ENCODE assay signal across 1 cellular context in the genomic region with DNA sequence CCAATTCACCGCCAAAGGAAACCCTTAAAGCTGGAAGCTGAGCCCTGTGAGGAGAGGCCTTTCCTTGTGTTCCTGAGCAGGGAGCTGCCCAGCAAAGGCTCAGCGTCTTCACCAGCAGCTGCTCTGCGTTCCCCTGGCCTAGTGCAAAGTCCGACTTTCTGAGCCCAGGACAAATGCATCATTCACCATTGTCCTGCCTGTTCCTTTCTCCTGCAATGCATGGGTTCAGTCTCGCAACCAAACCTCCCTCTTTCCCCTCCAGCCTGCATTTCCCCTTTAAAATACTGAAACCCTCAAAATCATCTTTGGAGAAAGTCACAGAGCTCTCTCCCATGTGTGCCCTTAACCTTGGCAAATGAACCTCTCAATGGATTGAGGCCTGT.
TF ChIP-seq lines count a peak whose summit lies in the region.

No MANE protein-coding gene starts in this region.

TF ChIP-seq in HepG2, 621 proteins besides CTCF, POLR2A, EP300 and RAD21 (continued from another document and continues in another):
- TF ChIP-seq NFIC (IDR thresholded peaks at IDR 0.05; ENCODE audit: low read length): no peak
- no peak for TF ChIP-seq ZSCAN9 (CRISPR knock-in tag; IDR thresholded peaks at IDR 0.05; ENCODE audit: borderline replicate concordance)
- TF ChIP-seq, protein P1, sequence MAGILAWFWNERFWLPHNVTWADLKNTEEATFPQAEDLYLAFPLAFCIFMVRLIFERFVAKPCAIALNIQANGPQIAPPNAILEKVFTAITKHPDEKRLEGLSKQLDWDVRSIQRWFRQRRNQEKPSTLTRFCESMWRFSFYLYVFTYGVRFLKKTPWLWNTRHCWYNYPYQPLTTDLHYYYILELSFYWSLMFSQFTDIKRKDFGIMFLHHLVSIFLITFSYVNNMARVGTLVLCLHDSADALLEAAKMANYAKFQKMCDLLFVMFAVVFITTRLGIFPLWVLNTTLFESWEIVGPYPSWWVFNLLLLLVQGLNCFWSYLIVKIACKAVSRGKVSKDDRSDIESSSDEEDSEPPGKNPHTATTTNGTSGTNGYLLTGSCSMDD (CRISPR knock-in tag; IDR thresholded peaks at IDR 0.05): no peak
- TF ChIP-seq KDM5B (CRISPR knock-in tag; IDR thresholded peaks at IDR 0.05; ENCODE audit: borderline replicate concordance): no peak
- TF ChIP-seq, protein P2, sequence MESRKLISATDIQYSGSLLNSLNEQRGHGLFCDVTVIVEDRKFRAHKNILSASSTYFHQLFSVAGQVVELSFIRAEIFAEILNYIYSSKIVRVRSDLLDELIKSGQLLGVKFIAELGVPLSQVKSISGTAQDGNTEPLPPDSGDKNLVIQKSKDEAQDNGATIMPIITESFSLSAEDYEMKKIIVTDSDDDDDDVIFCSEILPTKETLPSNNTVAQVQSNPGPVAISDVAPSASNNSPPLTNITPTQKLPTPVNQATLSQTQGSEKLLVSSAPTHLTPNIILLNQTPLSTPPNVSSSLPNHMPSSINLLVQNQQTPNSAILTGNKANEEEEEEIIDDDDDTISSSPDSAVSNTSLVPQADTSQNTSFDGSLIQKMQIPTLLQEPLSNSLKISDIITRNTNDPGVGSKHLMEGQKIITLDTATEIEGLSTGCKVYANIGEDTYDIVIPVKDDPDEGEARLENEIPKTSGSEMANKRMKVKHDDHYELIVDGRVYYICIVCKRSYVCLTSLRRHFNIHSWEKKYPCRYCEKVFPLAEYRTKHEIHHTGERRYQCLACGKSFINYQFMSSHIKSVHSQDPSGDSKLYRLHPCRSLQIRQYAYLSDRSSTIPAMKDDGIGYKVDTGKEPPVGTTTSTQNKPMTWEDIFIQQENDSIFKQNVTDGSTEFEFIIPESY (CRISPR knock-in tag; IDR thresholded peaks at IDR 0.05): no peak
- TF ChIP-seq, protein P3, sequence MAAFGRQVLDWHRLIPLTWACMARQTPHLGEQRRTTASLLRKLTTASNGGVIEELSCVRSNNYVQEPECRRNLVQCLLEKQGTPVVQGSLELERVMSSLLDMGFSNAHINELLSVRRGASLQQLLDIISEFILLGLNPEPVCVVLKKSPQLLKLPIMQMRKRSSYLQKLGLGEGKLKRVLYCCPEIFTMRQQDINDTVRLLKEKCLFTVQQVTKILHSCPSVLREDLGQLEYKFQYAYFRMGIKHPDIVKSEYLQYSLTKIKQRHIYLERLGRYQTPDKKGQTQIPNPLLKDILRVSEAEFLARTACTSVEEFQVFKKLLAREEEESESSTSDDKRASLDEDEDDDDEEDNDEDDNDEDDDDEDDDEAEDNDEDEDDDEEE (CRISPR knock-in tag; IDR thresholded peaks at IDR 0.05): no peak
- TF ChIP-seq ZNF296 (CRISPR knock-in tag; conservative IDR thresholded peaks at IDR 0.05): no peak
- TF ChIP-seq ZNF207 (IDR thresholded peaks at IDR 0.05; ENCODE audit: borderline replicate concordance): no peak
- no peak for TF ChIP-seq ZNF776 (CRISPR knock-in tag; IDR thresholded peaks at IDR 0.05)
- TF ChIP-seq NCOA5 (CRISPR knock-in tag; IDR thresholded peaks at IDR 0.05): no peak
- no peak for TF ChIP-seq ARNT (IDR thresholded peaks at IDR 0.05)
- no peak for TF ChIP-seq MXI1 (IDR thresholded peaks at IDR 0.05; ENCODE audit: borderline replicate concordance, low read depth, low read length)
- TF ChIP-seq, protein P4, sequence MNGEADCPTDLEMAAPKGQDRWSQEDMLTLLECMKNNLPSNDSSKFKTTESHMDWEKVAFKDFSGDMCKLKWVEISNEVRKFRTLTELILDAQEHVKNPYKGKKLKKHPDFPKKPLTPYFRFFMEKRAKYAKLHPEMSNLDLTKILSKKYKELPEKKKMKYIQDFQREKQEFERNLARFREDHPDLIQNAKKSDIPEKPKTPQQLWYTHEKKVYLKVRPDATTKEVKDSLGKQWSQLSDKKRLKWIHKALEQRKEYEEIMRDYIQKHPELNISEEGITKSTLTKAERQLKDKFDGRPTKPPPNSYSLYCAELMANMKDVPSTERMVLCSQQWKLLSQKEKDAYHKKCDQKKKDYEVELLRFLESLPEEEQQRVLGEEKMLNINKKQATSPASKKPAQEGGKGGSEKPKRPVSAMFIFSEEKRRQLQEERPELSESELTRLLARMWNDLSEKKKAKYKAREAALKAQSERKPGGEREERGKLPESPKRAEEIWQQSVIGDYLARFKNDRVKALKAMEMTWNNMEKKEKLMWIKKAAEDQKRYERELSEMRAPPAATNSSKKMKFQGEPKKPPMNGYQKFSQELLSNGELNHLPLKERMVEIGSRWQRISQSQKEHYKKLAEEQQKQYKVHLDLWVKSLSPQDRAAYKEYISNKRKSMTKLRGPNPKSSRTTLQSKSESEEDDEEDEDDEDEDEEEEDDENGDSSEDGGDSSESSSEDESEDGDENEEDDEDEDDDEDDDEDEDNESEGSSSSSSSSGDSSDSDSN (CRISPR knock-in tag; IDR thresholded peaks at IDR 0.05): no peak
- no peak for TF ChIP-seq FOXO1 (CRISPR knock-in tag; IDR thresholded peaks at IDR 0.05)
- no peak for TF ChIP-seq TOE1 (CRISPR knock-in tag; IDR thresholded peaks at IDR 0.05)
- TF ChIP-seq CBX1 (IDR thresholded peaks at IDR 0.05; ENCODE audit: low read depth): no peak
- TF ChIP-seq PCBP1 (IDR thresholded peaks at IDR 0.05; ENCODE audit: borderline replicate concordance, low read depth, low read length): no peak
- TF ChIP-seq ZNF143 (CRISPR knock-in tag; IDR thresholded peaks at IDR 0.05): no peak
- no peak for TF ChIP-seq ARID2 (CRISPR knock-in tag; IDR thresholded peaks at IDR 0.05; ENCODE audit: borderline replicate concordance)
- TF ChIP-seq TCF7L2 (IDR thresholded peaks at IDR 0.05; ENCODE audit: low read depth, low read length): no peak
- TF ChIP-seq ZNF547 (CRISPR knock-in tag; IDR thresholded peaks at IDR 0.05): no peak
- no peak for TF ChIP-seq ZNF83 (CRISPR knock-in tag; IDR thresholded peaks at IDR 0.05; ENCODE audit: borderline replicate concordance)
- no peak for TF ChIP-seq TAF15 (IDR thresholded peaks at IDR 0.05; ENCODE audit: low read depth, low read length, poor library complexity, severe bottlenecking)
- TF ChIP-seq ARNTL (CRISPR knock-in tag; IDR thresholded peaks at IDR 0.05): no peak
- TF ChIP-seq, protein P5, sequence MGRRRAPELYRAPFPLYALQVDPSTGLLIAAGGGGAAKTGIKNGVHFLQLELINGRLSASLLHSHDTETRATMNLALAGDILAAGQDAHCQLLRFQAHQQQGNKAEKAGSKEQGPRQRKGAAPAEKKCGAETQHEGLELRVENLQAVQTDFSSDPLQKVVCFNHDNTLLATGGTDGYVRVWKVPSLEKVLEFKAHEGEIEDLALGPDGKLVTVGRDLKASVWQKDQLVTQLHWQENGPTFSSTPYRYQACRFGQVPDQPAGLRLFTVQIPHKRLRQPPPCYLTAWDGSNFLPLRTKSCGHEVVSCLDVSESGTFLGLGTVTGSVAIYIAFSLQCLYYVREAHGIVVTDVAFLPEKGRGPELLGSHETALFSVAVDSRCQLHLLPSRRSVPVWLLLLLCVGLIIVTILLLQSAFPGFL (CRISPR knock-in tag; IDR thresholded peaks at IDR 0.05): no peak
- no peak for TF ChIP-seq SP5 (CRISPR knock-in tag; IDR thresholded peaks at IDR 0.05; ENCODE audit: borderline replicate concordance, low read depth)
- no peak for TF ChIP-seq JUND (CRISPR knock-in tag; IDR thresholded peaks at IDR 0.05)
- TF ChIP-seq ATF7-NPFF (CRISPR knock-in tag; IDR thresholded peaks at IDR 0.05; ENCODE audit: low read depth): no peak
- peak; percentile 66; the same call in 1 of the 2 replicates for TF ChIP-seq ZNF644 (CRISPR knock-in tag; IDR thresholded peaks at IDR 0.05; ENCODE audit: low read depth)
- no peak for TF ChIP-seq MED13 (CRISPR knock-in tag; IDR thresholded peaks at IDR 0.05)
- no peak for TF ChIP-seq HNRNPLL (IDR thresholded peaks at IDR 0.05; ENCODE audit: low read depth, low read length, poor library complexity, severe bottlenecking)
- TF ChIP-seq, protein P6, sequence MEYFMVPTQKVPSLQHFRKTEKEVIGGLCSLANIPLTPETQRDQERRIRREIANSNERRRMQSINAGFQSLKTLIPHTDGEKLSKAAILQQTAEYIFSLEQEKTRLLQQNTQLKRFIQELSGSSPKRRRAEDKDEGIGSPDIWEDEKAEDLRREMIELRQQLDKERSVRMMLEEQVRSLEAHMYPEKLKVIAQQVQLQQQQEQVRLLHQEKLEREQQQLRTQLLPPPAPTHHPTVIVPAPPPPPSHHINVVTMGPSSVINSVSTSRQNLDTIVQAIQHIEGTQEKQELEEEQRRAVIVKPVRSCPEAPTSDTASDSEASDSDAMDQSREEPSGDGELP (IDR thresholded peaks at IDR 0.05; ENCODE audit: borderline replicate concordance, low read depth): peak; percentile 77; the same call in 1 of the 2 replicates
- TF ChIP-seq, protein P7, sequence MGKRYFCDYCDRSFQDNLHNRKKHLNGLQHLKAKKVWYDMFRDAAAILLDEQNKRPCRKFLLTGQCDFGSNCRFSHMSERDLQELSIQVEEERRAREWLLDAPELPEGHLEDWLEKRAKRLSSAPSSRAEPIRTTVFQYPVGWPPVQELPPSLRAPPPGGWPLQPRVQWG (CRISPR knock-in tag; IDR thresholded peaks at IDR 0.05; ENCODE audit: borderline replicate concordance, low read depth): no peak
- no peak for TF ChIP-seq HOXD1 (CRISPR knock-in tag; IDR thresholded peaks at IDR 0.05)
- TF ChIP-seq NFYC (CRISPR knock-in tag; IDR thresholded peaks at IDR 0.05): no peak
- TF ChIP-seq, protein P8, sequence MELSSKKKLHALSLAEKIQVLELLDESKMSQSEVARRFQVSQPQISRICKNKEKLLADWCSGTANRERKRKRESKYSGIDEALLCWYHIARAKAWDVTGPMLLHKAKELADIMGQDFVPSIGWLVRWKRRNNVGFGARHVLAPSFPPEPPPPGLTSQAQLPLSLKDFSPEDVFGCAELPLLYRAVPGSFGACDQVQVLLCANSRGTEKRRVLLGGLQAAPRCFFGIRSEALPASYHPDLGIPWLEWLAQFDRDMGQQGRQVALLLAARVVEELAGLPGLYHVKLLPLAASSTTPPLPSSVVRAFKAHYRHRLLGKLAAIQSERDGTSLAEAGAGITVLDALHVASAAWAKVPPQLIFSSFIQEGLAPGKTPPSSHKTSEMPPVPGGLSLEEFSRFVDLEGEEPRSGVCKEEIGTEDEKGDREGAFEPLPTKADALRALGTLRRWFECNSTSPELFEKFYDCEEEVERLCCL (CRISPR knock-in tag; IDR thresholded peaks at IDR 0.05; ENCODE audit: borderline replicate concordance): no peak
- TF ChIP-seq ZNF749 (CRISPR knock-in tag; IDR thresholded peaks at IDR 0.05; ENCODE audit: borderline replicate concordance): no peak
- TF ChIP-seq, protein P9, sequence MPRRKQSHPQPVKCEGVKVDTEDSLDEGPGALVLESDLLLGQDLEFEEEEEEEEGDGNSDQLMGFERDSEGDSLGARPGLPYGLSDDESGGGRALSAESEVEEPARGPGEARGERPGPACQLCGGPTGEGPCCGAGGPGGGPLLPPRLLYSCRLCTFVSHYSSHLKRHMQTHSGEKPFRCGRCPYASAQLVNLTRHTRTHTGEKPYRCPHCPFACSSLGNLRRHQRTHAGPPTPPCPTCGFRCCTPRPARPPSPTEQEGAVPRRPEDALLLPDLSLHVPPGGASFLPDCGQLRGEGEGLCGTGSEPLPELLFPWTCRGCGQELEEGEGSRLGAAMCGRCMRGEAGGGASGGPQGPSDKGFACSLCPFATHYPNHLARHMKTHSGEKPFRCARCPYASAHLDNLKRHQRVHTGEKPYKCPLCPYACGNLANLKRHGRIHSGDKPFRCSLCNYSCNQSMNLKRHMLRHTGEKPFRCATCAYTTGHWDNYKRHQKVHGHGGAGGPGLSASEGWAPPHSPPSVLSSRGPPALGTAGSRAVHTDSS (CRISPR knock-in tag; conservative IDR thresholded peaks at IDR 0.05): no peak
- TF ChIP-seq TMF1 (CRISPR knock-in tag; IDR thresholded peaks at IDR 0.05; ENCODE audit: low read depth): no peak
- TF ChIP-seq, protein P10, sequence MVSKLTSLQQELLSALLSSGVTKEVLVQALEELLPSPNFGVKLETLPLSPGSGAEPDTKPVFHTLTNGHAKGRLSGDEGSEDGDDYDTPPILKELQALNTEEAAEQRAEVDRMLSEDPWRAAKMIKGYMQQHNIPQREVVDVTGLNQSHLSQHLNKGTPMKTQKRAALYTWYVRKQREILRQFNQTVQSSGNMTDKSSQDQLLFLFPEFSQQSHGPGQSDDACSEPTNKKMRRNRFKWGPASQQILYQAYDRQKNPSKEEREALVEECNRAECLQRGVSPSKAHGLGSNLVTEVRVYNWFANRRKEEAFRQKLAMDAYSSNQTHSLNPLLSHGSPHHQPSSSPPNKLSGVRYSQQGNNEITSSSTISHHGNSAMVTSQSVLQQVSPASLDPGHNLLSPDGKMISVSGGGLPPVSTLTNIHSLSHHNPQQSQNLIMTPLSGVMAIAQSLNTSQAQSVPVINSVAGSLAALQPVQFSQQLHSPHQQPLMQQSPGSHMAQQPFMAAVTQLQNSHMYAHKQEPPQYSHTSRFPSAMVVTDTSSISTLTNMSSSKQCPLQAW (CRISPR knock-in tag; IDR thresholded peaks at IDR 0.05): no peak
- TF ChIP-seq RORA (CRISPR knock-in tag; IDR thresholded peaks at IDR 0.05): no peak
- TF ChIP-seq, protein P11, sequence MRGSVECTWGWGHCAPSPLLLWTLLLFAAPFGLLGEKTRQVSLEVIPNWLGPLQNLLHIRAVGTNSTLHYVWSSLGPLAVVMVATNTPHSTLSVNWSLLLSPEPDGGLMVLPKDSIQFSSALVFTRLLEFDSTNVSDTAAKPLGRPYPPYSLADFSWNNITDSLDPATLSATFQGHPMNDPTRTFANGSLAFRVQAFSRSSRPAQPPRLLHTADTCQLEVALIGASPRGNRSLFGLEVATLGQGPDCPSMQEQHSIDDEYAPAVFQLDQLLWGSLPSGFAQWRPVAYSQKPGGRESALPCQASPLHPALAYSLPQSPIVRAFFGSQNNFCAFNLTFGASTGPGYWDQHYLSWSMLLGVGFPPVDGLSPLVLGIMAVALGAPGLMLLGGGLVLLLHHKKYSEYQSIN (CRISPR knock-in tag; IDR thresholded peaks at IDR 0.05; ENCODE audit: borderline replicate concordance): no peak
- TF ChIP-seq, protein P12, sequence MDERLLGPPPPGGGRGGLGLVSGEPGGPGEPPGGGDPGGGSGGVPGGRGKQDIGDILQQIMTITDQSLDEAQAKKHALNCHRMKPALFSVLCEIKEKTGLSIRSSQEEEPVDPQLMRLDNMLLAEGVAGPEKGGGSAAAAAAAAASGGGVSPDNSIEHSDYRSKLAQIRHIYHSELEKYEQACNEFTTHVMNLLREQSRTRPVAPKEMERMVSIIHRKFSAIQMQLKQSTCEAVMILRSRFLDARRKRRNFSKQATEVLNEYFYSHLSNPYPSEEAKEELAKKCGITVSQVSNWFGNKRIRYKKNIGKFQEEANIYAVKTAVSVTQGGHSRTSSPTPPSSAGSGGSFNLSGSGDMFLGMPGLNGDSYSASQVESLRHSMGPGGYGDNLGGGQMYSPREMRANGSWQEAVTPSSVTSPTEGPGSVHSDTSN (CRISPR knock-in tag; IDR thresholded peaks at IDR 0.05): no peak
- no peak for TF ChIP-seq NRL (CRISPR knock-in tag; IDR thresholded peaks at IDR 0.05; ENCODE audit: borderline replicate concordance)
- no peak for TF ChIP-seq NCOA2 (CRISPR knock-in tag; IDR thresholded peaks at IDR 0.05)
- TF ChIP-seq SNRNP70 (IDR thresholded peaks at IDR 0.05; ENCODE audit: low read depth, low read length): no peak
- TF ChIP-seq, protein P13, sequence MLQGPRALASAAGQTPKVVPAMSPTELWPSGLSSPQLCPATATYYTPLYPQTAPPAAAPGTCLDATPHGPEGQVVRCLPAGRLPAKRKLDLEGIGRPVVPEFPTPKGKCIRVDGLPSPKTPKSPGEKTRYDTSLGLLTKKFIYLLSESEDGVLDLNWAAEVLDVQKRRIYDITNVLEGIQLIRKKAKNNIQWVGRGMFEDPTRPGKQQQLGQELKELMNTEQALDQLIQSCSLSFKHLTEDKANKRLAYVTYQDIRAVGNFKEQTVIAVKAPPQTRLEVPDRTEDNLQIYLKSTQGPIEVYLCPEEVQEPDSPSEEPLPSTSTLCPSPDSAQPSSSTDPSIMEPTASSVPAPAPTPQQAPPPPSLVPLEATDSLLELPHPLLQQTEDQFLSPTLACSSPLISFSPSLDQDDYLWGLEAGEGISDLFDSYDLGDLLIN (CRISPR knock-in tag; IDR thresholded peaks at IDR 0.05; ENCODE audit: borderline replicate concordance): no peak
- TF ChIP-seq TRIM24 (CRISPR knock-in tag; IDR thresholded peaks at IDR 0.05): no peak
- TF ChIP-seq SRY (CRISPR knock-in tag; IDR thresholded peaks at IDR 0.05): no peak
- no peak for TF ChIP-seq ZMYM3 (CRISPR knock-in tag; IDR thresholded peaks at IDR 0.05)
- TF ChIP-seq SALL2 (CRISPR knock-in tag; IDR thresholded peaks at IDR 0.05): no peak
